Comparison of ENCODE assay signal across 11 cellular contexts in the genomic region with DNA sequence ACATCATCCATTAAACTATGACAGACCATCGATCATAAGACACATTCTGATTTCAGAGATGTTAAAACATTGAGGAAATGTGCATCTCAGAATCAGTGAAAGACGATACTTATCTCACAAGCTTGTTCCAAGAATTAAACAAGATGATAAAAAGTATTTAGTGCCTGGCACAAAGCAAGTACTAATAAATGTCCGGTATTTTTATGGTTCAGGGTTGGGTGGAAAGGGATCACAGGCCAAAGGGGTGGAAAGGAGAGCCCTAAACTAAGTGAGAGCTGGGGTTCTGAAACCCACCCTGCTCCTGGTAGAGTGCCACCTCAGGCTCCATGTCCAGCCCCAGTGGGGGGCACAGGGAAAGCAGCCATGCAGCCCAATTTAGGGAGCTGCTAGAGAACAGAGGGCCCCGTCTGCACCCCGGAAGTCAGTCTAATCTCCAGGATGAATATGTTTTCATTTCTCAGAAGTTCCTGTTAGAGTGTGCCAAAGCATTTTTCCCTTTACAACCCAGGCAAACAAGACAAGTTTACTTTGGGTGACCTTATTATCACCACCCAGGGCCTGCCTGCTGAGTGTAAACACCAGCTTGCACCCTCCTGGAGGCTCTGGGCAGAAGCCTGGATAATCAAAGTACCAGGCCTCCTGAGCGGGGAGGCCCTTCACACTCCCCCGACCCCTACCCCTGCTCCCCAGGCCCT. TPM values are rescaled to one million over a fixed set of nuclear protein-coding genes. Genes with fewer than 3 reads are reported as not detected.
A peak's percentile ranks its signal among the peaks of the same experiment; 100 is the strongest.
DNase-seq lines count a peak whose midpoint lies in the region; ATAC-seq and TF ChIP-seq lines count a peak whose summit lies in the region.
"Had no signal": no experiment of that assay in that cellular context is flagged by ENCODE, and none has a peak within 500 bp of the region (broad histone marks: within the 10 kb centered on the region; RNA-seq: fewer than 3 reads in every experiment).

No MANE protein-coding gene starts in this region.

- H3K4me3 ChIP-seq in ACC112 (ENCODE audit: low read depth, low read length) (peak overlapping the region; percentile 52), colonic mucosa (no peak overlapping the region)

- H3K4me1 ChIP-seq in ACC112 (ENCODE audit: control insufficient read depth, insufficient read depth, low read length, unreplicated experiment) (peaks cover 31% of the 10 kb centered on the region), colonic mucosa (peaks cover 21% of the 10 kb centered on the region)

- peak; percentile 87 for DNase-seq in HuH-7 (ENCODE audit: low spot score)
- peak; percentile 80 for DNase-seq in colonic mucosa
- no peak for DNase-seq in activated T-cell treated with anti-CD3 and anti-CD28 coated beads, Interleukin-2, amount 50 U/mL, for 4 hours
- DNase-seq in naive thymus-derived CD8-positive, alpha-beta T cell: no peak
- no peak for DNase-seq in T-helper 9 cell
- no peak for DNase-seq in NOMO-1 treated with dmso at 0.1 percent for 144 hours (lab: John Stamatoyannopoulos, UW; ENCODE audit: unreplicated experiment)
- DNase-seq: activated T-cell treated with anti-CD3 and anti-CD28 coated beads, Interleukin-2, amount 50 U/mL, for 24 hours; erythroblast; nephron progenitor cell had no signal

- peak overlapping the region in 2 of 3 experiments; percentile 84 to 88 for H3K27ac Mint-ChIP-seq in nephron
- no peak overlapping the region for H3K27ac Mint-ChIP-seq in naive thymus-derived CD8-positive, alpha-beta T cell
- H3K27ac Mint-ChIP-seq: activated T-cell treated with anti-CD3 and anti-CD28 coated beads, Interleukin-2, amount 50 U/mL, for 24 hours had no signal

- peak overlapping the region; percentile 91 for H3K27ac ChIP-seq in ACC112 (ENCODE audit: low read depth, low read length)
- H3K27ac ChIP-seq in colonic mucosa: peak overlapping the region; percentile 92

- H3K9ac ChIP-seq in colonic mucosa (ENCODE audit: low read depth in 2 of 2, low read length in 2 of 2): peak overlapping the region in 1 of 2 donors; percentile 81

- H3K27me3 ChIP-seq in ACC112 (ENCODE audit: insufficient read depth, low read length): no peaks in the 10 kb centered on the region
- no peaks in the 10 kb centered on the region for H3K27me3 ChIP-seq in colonic mucosa

- TF ChIP-seq CTCF in colonic mucosa (IDR thresholded peaks at IDR 0.05): no peak
- TF ChIP-seq CTCF in nephron (IDR thresholded peaks at IDR 0.05; ENCODE audit: unreplicated experiment in 3 of 3): no peak

- no peaks in the 10 kb centered on the region for H3K36me3 Mint-ChIP-seq in nephron (ENCODE audit: low read depth)
- H3K36me3 Mint-ChIP-seq in activated T-cell treated with anti-CD3 and anti-CD28 coated beads, Interleukin-2, amount 50 U/mL, for 4 hours (ENCODE audit: insufficient read depth): no peaks in the 10 kb centered on the region
- H3K36me3 Mint-ChIP-seq in naive thymus-derived CD8-positive, alpha-beta T cell: no peaks in the 10 kb centered on the region

- peak overlapping the region in 2 of 3 experiments; percentile 26 to 53 for H3K4me3 Mint-ChIP-seq in nephron
- no peak overlapping the region for H3K4me3 Mint-ChIP-seq in activated T-cell treated with anti-CD3 and anti-CD28 coated beads, Interleukin-2, amount 50 U/mL, for 4 hours
- no peak overlapping the region for H3K4me3 Mint-ChIP-seq in naive thymus-derived CD8-positive, alpha-beta T cell
- H3K4me3 Mint-ChIP-seq: activated T-cell treated with anti-CD3 and anti-CD28 coated beads, Interleukin-2, amount 50 U/mL, for 24 hours; nephron progenitor cell had no signal

- no peak for ATAC-seq in activated T-cell treated with anti-CD3 and anti-CD28 coated beads, Interleukin-2, amount 50 U/mL, for 4 hours
- ATAC-seq in naive thymus-derived CD8-positive, alpha-beta T cell: no peak

- peaks cover 65% of the 10 kb centered on the region for H3K4me1 Mint-ChIP-seq in nephron
- H3K4me1 Mint-ChIP-seq in activated T-cell treated with anti-CD3 and anti-CD28 coated beads, Interleukin-2, amount 50 U/mL, for 4 hours (ENCODE audit: low read depth): peaks cover 10% of the 10 kb centered on the region
- H3K4me1 Mint-ChIP-seq in naive thymus-derived CD8-positive, alpha-beta T cell: peaks cover 7 to 14% (median 12%) of the 10 kb centered on the region in 4 donors

- peaks cover 10% of the 10 kb centered on the region for H3K79me2 ChIP-seq in ACC112 (ENCODE audit: control insufficient read depth, insufficient read depth, low read length, unreplicated experiment)

- H3K9me3 Mint-ChIP-seq in nephron: no peaks in the 10 kb centered on the region
- no peaks in the 10 kb centered on the region for H3K9me3 Mint-ChIP-seq in activated T-cell treated with anti-CD3 and anti-CD28 coated beads, Interleukin-2, amount 50 U/mL, for 4 hours
- H3K9me3 Mint-ChIP-seq in naive thymus-derived CD8-positive, alpha-beta T cell: no peaks in the 10 kb centered on the region
- H3K9me3 Mint-ChIP-seq: activated T-cell treated with anti-CD3 and anti-CD28 coated beads, Interleukin-2, amount 50 U/mL, for 24 hours; nephron progenitor cell had no signal

- intact Hi-C loops in colonic mucosa (cut with DNase I): no loop called here

- POLR2A ChIA-PET in naive thymus-derived CD8-positive, alpha-beta T cell (lab: Charles Lee): interaction anchor here (0.5 kb wide), 1 partner anchor 301 kb away, joined by 5 read pairs; no protein-coding TSS in a partner anchor

- H2AFZ ChIP-seq in ACC112 (ENCODE audit: low read length, unreplicated experiment): peak overlapping the region; percentile 76

- H3K36me3 ChIP-seq in ACC112 (ENCODE audit: insufficient read depth, low read length) (no peaks in the 10 kb centered on the region), colonic mucosa (no peaks in the 10 kb centered on the region)

- H3K9me3 ChIP-seq in colonic mucosa: no peaks in the 10 kb centered on the region

- H3K27me3 Mint-ChIP-seq in nephron (ENCODE audit: low read depth): peaks cover 8% of the 10 kb centered on the region
- H3K27me3 Mint-ChIP-seq in activated T-cell treated with anti-CD3 and anti-CD28 coated beads, Interleukin-2, amount 50 U/mL, for 4 hours (ENCODE audit: low read depth): peaks cover 22% of the 10 kb centered on the region
- peaks cover 10 to 33% (median 22%) of the 10 kb centered on the region in 5 donors for H3K27me3 Mint-ChIP-seq in naive thymus-derived CD8-positive, alpha-beta T cell

RNA-seq across cellular contexts. Expression of gene CREB3L1, which starts 3.8 kb away (rescaled TPM):
- 100 to 1,000 TPM; 143 to 150 TPM for total RNA-seq in colonic mucosa
- total RNA-seq in activated T-cell treated with anti-CD3 and anti-CD28 coated beads, Interleukin-2, amount 50 U/mL, for 4 hours: under 1 TPM; 0.20 to 0.27 (median 0.26) TPM
- total RNA-seq in naive thymus-derived CD8-positive, alpha-beta T cell: not detected
- polyA plus RNA-seq in naive thymus-derived CD8-positive, alpha-beta T cell: not detected

Comparison
In these comparisons a context has a peak if more than half of its experiments do, and no peak if none do; other contexts are left out.
1. DNase-seq: peak in HuH-7 (single experiment) and colonic mucosa (single experiment); none in activated T-cell treated with anti-CD3 and anti-CD28 coated beads, Interleukin-2, amount 50 U/mL, for 4 hours (single experiment), naive thymus-derived CD8-positive, alpha-beta T cell (0 of 10), T-helper 9 cell (single experiment) and NOMO-1 treated with dmso at 0.1 percent for 144 hours (single experiment).
2. H3K27ac Mint-ChIP-seq: peak in nephron (2 of 3); none in naive thymus-derived CD8-positive, alpha-beta T cell (0 of 10).
3. H3K4me3 Mint-ChIP-seq: peak in nephron (2 of 3); none in activated T-cell treated with anti-CD3 and anti-CD28 coated beads, Interleukin-2, amount 50 U/mL, for 4 hours (single experiment) and naive thymus-derived CD8-positive, alpha-beta T cell (0 of 10).
4. RNA of gene CREB3L1, which starts 3.8 kb away (total RNA-seq): 143 to 150 TPM in colonic mucosa; 0.20 to 0.27 TPM in activated T-cell treated with anti-CD3 and anti-CD28 coated beads, Interleukin-2, amount 50 U/mL, for 4 hours and not detected in naive thymus-derived CD8-positive, alpha-beta T cell; every median in the first group is over 100 times any median in the second.